In genomic region chr16:89688395-89688794, GRCh38 we compare ENCODE assay signal across 13 cellular contexts. TPM values are rescaled to one million over a fixed set of nuclear protein-coding genes. Genes with fewer than 3 reads are reported as not detected.
DNase-seq lines count a peak whose midpoint lies in the region; ATAC-seq and TF ChIP-seq lines count a peak whose summit lies in the region.
"Had no signal": no experiment of that assay in that cellular context is flagged by ENCODE, and none has a peak within 500 bp of the region (broad histone marks: within the 10 kb centered on the region; RNA-seq: fewer than 3 reads in every experiment).

No MANE protein-coding gene starts in this region.

- H3K27me3 ChIP-seq in RWPE2 (ENCODE audit: insufficient read depth, poor library complexity, severe bottlenecking) (no peaks in the 10 kb centered on the region), endocrine pancreas (ENCODE audit: control insufficient read depth, insufficient read depth, low read length) (no peaks in the 10 kb centered on the region)

- TF ChIP-seq CTCF in RWPE2 (IDR thresholded peaks at IDR 0.05; ENCODE audit: poor library complexity, severe bottlenecking) = no peak
- no peak for TF ChIP-seq CTCF in CD14-positive monocyte (IDR thresholded peaks at IDR 0.05)

- no peaks in the 10 kb centered on the region for H3K27me3 Mint-ChIP-seq in activated naive CD4-positive, alpha-beta T cell treated with anti-CD3 and anti-CD28 coated beads for 36 hours (ENCODE audit: low read depth)
- peaks cover 0 to 2% (median 0%) of the 10 kb centered on the region in 3 donors for H3K27me3 Mint-ChIP-seq in CD14-positive monocyte (ENCODE audit: low read depth in 3 of 3)

- H3K4me3 ChIP-seq in RWPE2 (ENCODE audit: severe bottlenecking) (no peak overlapping the region), endocrine pancreas (ENCODE audit: control insufficient read depth, insufficient read depth, low read length) (no peak overlapping the region)

- H3K27ac Mint-ChIP-seq in activated naive CD4-positive, alpha-beta T cell treated with anti-CD3 and anti-CD28 coated beads for 36 hours = no peak overlapping the region
- no peak overlapping the region for H3K27ac Mint-ChIP-seq in activated naive CD4-positive, alpha-beta T cell treated with anti-CD3 and anti-CD28 coated beads, Interleukin-2, amount 50 U/mL, for 72 hours
- H3K27ac Mint-ChIP-seq in stimulated activated effector memory CD8-positive, alpha-beta T cell treated with anti-CD3 and anti-CD28 coated beads, Interleukin-12 subunit alpha, Interleukin-12 subunit beta, amount 100 ng/mL, for 72 hours = no peak overlapping the region
- H3K27ac Mint-ChIP-seq in CD14-positive monocyte = no peak overlapping the region

- H3K9me3 ChIP-seq in RWPE2 (ENCODE audit: severe bottlenecking) (no peaks in the 10 kb centered on the region), endocrine pancreas (ENCODE audit: control insufficient read depth, low read length) (no peaks in the 10 kb centered on the region)

- H3K4me1 Mint-ChIP-seq in activated naive CD4-positive, alpha-beta T cell treated with anti-CD3 and anti-CD28 coated beads for 36 hours (ENCODE audit: low read depth) = peaks cover 15% of the 10 kb centered on the region
- H3K4me1 Mint-ChIP-seq in stimulated activated effector memory CD8-positive, alpha-beta T cell treated with anti-CD3 and anti-CD28 coated beads, Interleukin-12 subunit alpha, Interleukin-12 subunit beta, amount 100 ng/mL, for 72 hours = peaks cover 29% of the 10 kb centered on the region
- H3K4me1 Mint-ChIP-seq in CD14-positive monocyte = peaks cover 9% of the 10 kb centered on the region

- intact Hi-C loops in activated naive CD4-positive, alpha-beta T cell treated with anti-CD3 and anti-CD28 coated beads for 36 hours (cut with micrococcal nuclease) = no loop called here
- intact Hi-C loops in CD14-positive monocyte (cut with micrococcal nuclease) = no loop called here
- intact Hi-C loops in left colon (cut with DNase I, micrococcal nuclease) = no loop called here

- CTCF ChIA-PET in activated naive CD4-positive, alpha-beta T cell treated with anti-CD3 and anti-CD28 coated beads for 36 hours (lab: Charles Lee) = interaction anchor here (1.3 kb wide), 1 partner anchor 10 kb away, joined by 3 read pairs; no protein-coding TSS in a partner anchor

- H3K27ac ChIP-seq in RWPE2 (ENCODE audit: poor library complexity, severe bottlenecking) = peak overlapping the region; percentile 73

- no peaks in the 10 kb centered on the region for H3K4me1 ChIP-seq in RWPE2 (ENCODE audit: insufficient read depth, poor library complexity, severe bottlenecking)
- H3K4me1 ChIP-seq in endocrine pancreas (ENCODE audit: control insufficient read depth, insufficient read depth, low read length) = no peaks in the 10 kb centered on the region

- peak overlapping the region; percentile 30 for H3K9ac ChIP-seq in endocrine pancreas (ENCODE audit: control insufficient read depth, insufficient read depth, low read length)

- H3K9me3 Mint-ChIP-seq in activated naive CD4-positive, alpha-beta T cell treated with anti-CD3 and anti-CD28 coated beads for 36 hours = no peaks in the 10 kb centered on the region
- H3K9me3 Mint-ChIP-seq in activated naive CD4-positive, alpha-beta T cell treated with anti-CD3 and anti-CD28 coated beads, Interleukin-2, amount 50 U/mL, for 72 hours = no peaks in the 10 kb centered on the region
- H3K9me3 Mint-ChIP-seq in stimulated activated effector memory CD8-positive, alpha-beta T cell treated with anti-CD3 and anti-CD28 coated beads, Interleukin-12 subunit alpha, Interleukin-12 subunit beta, amount 100 ng/mL, for 72 hours = no peaks in the 10 kb centered on the region
- H3K9me3 Mint-ChIP-seq in CD14-positive monocyte = peaks cover 8 to 18% (median 13%) of the 10 kb centered on the region in 7 donors

- peaks cover 25% of the 10 kb centered on the region for H3K36me3 Mint-ChIP-seq in activated naive CD4-positive, alpha-beta T cell treated with anti-CD3 and anti-CD28 coated beads for 36 hours (ENCODE audit: low read depth)
- peaks cover 19 to 26% of the 10 kb centered on the region in 2 donors for H3K36me3 Mint-ChIP-seq in activated naive CD4-positive, alpha-beta T cell treated with anti-CD3 and anti-CD28 coated beads, Interleukin-2, amount 50 U/mL, for 72 hours
- H3K36me3 Mint-ChIP-seq in stimulated activated effector memory CD8-positive, alpha-beta T cell treated with anti-CD3 and anti-CD28 coated beads, Interleukin-12 subunit alpha, Interleukin-12 subunit beta, amount 100 ng/mL, for 72 hours = peaks cover 54% of the 10 kb centered on the region
- peaks cover 24 to 43% of the 10 kb centered on the region in 2 donors for H3K36me3 Mint-ChIP-seq in CD14-positive monocyte

- no peak for ATAC-seq in activated naive CD4-positive, alpha-beta T cell treated with anti-CD3 and anti-CD28 coated beads, Interleukin-2, amount 50 U/mL, for 72 hours
- ATAC-seq in RWPE2 (ENCODE audit: low read depth) (no peak), HG02885 (IDR thresholded peaks at IDR 0.05; ENCODE audit: poor library complexity, unreplicated experiment) (no peak), left colon (no peak)
- no peak for ATAC-seq in stimulated activated effector memory CD8-positive, alpha-beta T cell treated with anti-CD3 and anti-CD28 coated beads, Interleukin-12 subunit alpha, Interleukin-12 subunit beta, amount 100 ng/mL, for 72 hours
- ATAC-seq: Right ventricle myocardium inferior had no signal

- peaks cover 56% of the 10 kb centered on the region for H3K36me3 ChIP-seq in RWPE2 (ENCODE audit: low read depth)
- H3K36me3 ChIP-seq in endocrine pancreas (ENCODE audit: control insufficient read depth, insufficient read depth, low read length) = peaks cover 2% of the 10 kb centered on the region

- H3K4me3 Mint-ChIP-seq in activated naive CD4-positive, alpha-beta T cell treated with anti-CD3 and anti-CD28 coated beads for 36 hours = peak overlapping the region; percentile 92
- peak overlapping the region; percentile 83 for H3K4me3 Mint-ChIP-seq in stimulated activated effector memory CD8-positive, alpha-beta T cell treated with anti-CD3 and anti-CD28 coated beads, Interleukin-12 subunit alpha, Interleukin-12 subunit beta, amount 100 ng/mL, for 72 hours
- no peak overlapping the region for H3K4me3 Mint-ChIP-seq in CD14-positive monocyte

- no peak for DNase-seq in activated naive CD4-positive, alpha-beta T cell treated with anti-CD3 and anti-CD28 coated beads for 36 hours
- no peak for DNase-seq in activated naive CD4-positive, alpha-beta T cell treated with anti-CD3 and anti-CD28 coated beads, Interleukin-2, amount 50 U/mL, for 72 hours (ENCODE audit: low spot score in 2 of 2)
- DNase-seq in RWPE2 (ENCODE audit: low spot score) = no peak
- no peak for DNase-seq in stimulated activated effector memory CD8-positive, alpha-beta T cell treated with anti-CD3 and anti-CD28 coated beads, Interleukin-12 subunit alpha, Interleukin-12 subunit beta, amount 100 ng/mL, for 72 hours (ENCODE audit: low spot score in 2 of 2)
- no peak for DNase-seq in CD14-positive monocyte (ENCODE audit: low spot score)
- DNase-seq in left colon = no peak
- DNase-seq: activated CD8-positive, alpha-beta memory T cell treated with anti-CD3 and anti-CD28 coated beads, Interleukin-2, amount 50 U/mL, for 4 hours; DND-41; NCI-H187; NCI-H526 treated with DMSO at 0.1 percent for 48 hours had no signal

RNA-seq across cellular contexts. Expression of gene CDK10, which starts 1.9 kb away (rescaled TPM):
- 100 to 1,000 TPM; 128 to 158 TPM for total RNA-seq in activated naive CD4-positive, alpha-beta T cell treated with anti-CD3 and anti-CD28 coated beads for 36 hours
- 100 to 1,000 TPM in 1 of 2 donors, 10 to 100 TPM in 1; 97.3 to 151 TPM for total RNA-seq in activated naive CD4-positive, alpha-beta T cell treated with anti-CD3 and anti-CD28 coated beads, Interleukin-2, amount 50 U/mL, for 72 hours
- 10 to 100 TPM; 16.5 to 18.3 TPM for polyA plus RNA-seq in CD14-positive monocyte
- total RNA-seq in left colon = 10 to 100 TPM; 86.1 to 92.7 TPM

RNA-seq across cellular contexts. Expression of gene SPATA2L, which starts 13.1 kb away (rescaled TPM):
- total RNA-seq in activated naive CD4-positive, alpha-beta T cell treated with anti-CD3 and anti-CD28 coated beads for 36 hours = 1 to 10 TPM in 1 of 2 experiments, under 1 TPM in 1; 0.93 to 1.2 TPM
- total RNA-seq in activated naive CD4-positive, alpha-beta T cell treated with anti-CD3 and anti-CD28 coated beads, Interleukin-2, amount 50 U/mL, for 72 hours = 1 to 10 TPM; 1.3 to 7.0 TPM
- 10 to 100 TPM in 1 of 2 donors, 1 to 10 TPM in 1; 10.0 to 15.1 TPM for polyA plus RNA-seq in CD14-positive monocyte
- 10 to 100 TPM; 16.3 to 27.9 TPM for total RNA-seq in left colon

RNA-seq across cellular contexts. Expression of gene SPATA33, which starts 30.8 kb away (rescaled TPM):
- 1 to 10 TPM; 6.5 to 7.0 TPM for total RNA-seq in activated naive CD4-positive, alpha-beta T cell treated with anti-CD3 and anti-CD28 coated beads for 36 hours
- total RNA-seq in activated naive CD4-positive, alpha-beta T cell treated with anti-CD3 and anti-CD28 coated beads, Interleukin-2, amount 50 U/mL, for 72 hours = 10 to 100 TPM in 1 of 2 donors, 1 to 10 TPM in 1; 8.0 to 18.2 TPM
- polyA plus RNA-seq in CD14-positive monocyte = 1 to 10 TPM; 1.4 to 1.8 TPM
- 1 to 10 TPM; 7.1 to 9.1 TPM for total RNA-seq in left colon

RNA-seq across cellular contexts. Expression of gene CHMP1A, which starts 30.9 kb away (rescaled TPM):
- total RNA-seq in activated naive CD4-positive, alpha-beta T cell treated with anti-CD3 and anti-CD28 coated beads for 36 hours = 10 to 100 TPM; 46.8 to 48.4 TPM
- 10 to 100 TPM; 61.0 to 73.4 TPM for total RNA-seq in activated naive CD4-positive, alpha-beta T cell treated with anti-CD3 and anti-CD28 coated beads, Interleukin-2, amount 50 U/mL, for 72 hours
- polyA plus RNA-seq in CD14-positive monocyte = 10 to 100 TPM; 57.3 to 76.6 TPM
- total RNA-seq in left colon = 100 to 1,000 TPM; 154 to 157 TPM

RNA-seq across cellular contexts. Expression of gene VPS9D1, which starts 32.3 kb away (rescaled TPM):
- 1 to 10 TPM in 1 of 2 experiments, under 1 TPM in 1; 0.91 to 1.4 TPM for total RNA-seq in activated naive CD4-positive, alpha-beta T cell treated with anti-CD3 and anti-CD28 coated beads for 36 hours
- 1 to 10 TPM; 2.2 to 2.4 TPM for total RNA-seq in activated naive CD4-positive, alpha-beta T cell treated with anti-CD3 and anti-CD28 coated beads, Interleukin-2, amount 50 U/mL, for 72 hours
- polyA plus RNA-seq in CD14-positive monocyte = 1 to 10 TPM; 1.2 to 1.6 TPM
- 10 to 100 TPM; 19.6 to 23.2 TPM for total RNA-seq in left colon

Comparison
In these comparisons a context has a peak if more than half of its experiments do, and no peak if none do; other contexts are left out.
1. H3K4me3 Mint-ChIP-seq: peak in activated naive CD4-positive, alpha-beta T cell treated with anti-CD3 and anti-CD28 coated beads for 36 hours (single experiment) and stimulated activated effector memory CD8-positive, alpha-beta T cell treated with anti-CD3 and anti-CD28 coated beads, Interleukin-12 subunit alpha, Interleukin-12 subunit beta, amount 100 ng/mL, for 72 hours (single experiment); none in CD14-positive monocyte (0 of 2).